In genomic region chr13:113489171-113489548, GRCh38 we compare ENCODE assay signal across 8 cellular contexts. TPM values are rescaled to one million over a fixed set of nuclear protein-coding genes. Genes with fewer than 3 reads are reported as not detected.
A peak's percentile ranks its signal among the peaks of the same experiment; 100 is the strongest.
DNase-seq lines count a peak whose midpoint lies in the region; ATAC-seq and TF ChIP-seq lines count a peak whose summit lies in the region.

No MANE protein-coding gene starts in this region.

- peak overlapping the region; percentile 91 for H3K4me3 Mint-ChIP-seq in progenitor cell of endocrine pancreas (ENCODE audit: low read depth)

- no peaks in the 10 kb centered on the region for H3K27me3 ChIP-seq in OCI-LY3 (ENCODE audit: low read depth, low read length)

- ATAC-seq in GM19395 (IDR thresholded peaks at IDR 0.05; ENCODE audit: unreplicated experiment), result no peak

- H3K9me3 ChIP-seq in OCI-LY3 (ENCODE audit: insufficient read depth, low read length), result no peaks in the 10 kb centered on the region

- no peaks in the 10 kb centered on the region for H3K36me3 ChIP-seq in OCI-LY3 (replicated peaks; ENCODE audit: low read depth, low read length)

- peaks cover 46% of the 10 kb centered on the region for H4K20me1 ChIP-seq in OCI-LY3 (ENCODE audit: insufficient read depth, low read length)

- no peak for DNase-seq in epithelial cell of proximal tubule (ENCODE audit: low read depth)
- no peak for DNase-seq in progenitor cell of endocrine pancreas (ENCODE audit: low spot score, unreplicated experiment)
- no peak for DNase-seq in SHP77 treated with DMSO at 0.1 percent for 48 hours (lab: John Stamatoyannopoulos, UW)
- DNase-seq in epidermal melanocyte (ENCODE audit: insufficient read length, low spot score), result no peak
- DNase-seq in stimulated activated CD4-positive, alpha-beta T cell treated with anti-CD3 and anti-CD28 coated beads, Interleukin-2, amount 100 ng/mL, for 48 hours, result no peak

- H3K27me3 Mint-ChIP-seq in progenitor cell of endocrine pancreas, result no peaks in the 10 kb centered on the region

- H3K9ac ChIP-seq in OCI-LY3 (ENCODE audit: low read length), result peak overlapping the region; percentile 82; the same call in 1 of the 2 replicates

- H3K79me2 ChIP-seq in OCI-LY3 (ENCODE audit: low read length), result peaks cover 83% of the 10 kb centered on the region

- H3K36me3 Mint-ChIP-seq in progenitor cell of endocrine pancreas (ENCODE audit: insufficient read depth), result peaks cover 2% of the 10 kb centered on the region

- peaks cover 41% of the 10 kb centered on the region for H3K4me1 Mint-ChIP-seq in progenitor cell of endocrine pancreas (ENCODE audit: low read depth)

- no peaks in the 10 kb centered on the region for H3K9me3 Mint-ChIP-seq in progenitor cell of endocrine pancreas (ENCODE audit: low read depth)

- TF ChIP-seq CTCF in GM12875 (IDR thresholded peaks at IDR 0.05; ENCODE audit: borderline replicate concordance, insufficient read depth, low read depth, low read length) (0 out of 2 replicates have a peak, but pooled peaks have one; percentile 2), OCI-LY3 (IDR thresholded peaks at IDR 0.05; ENCODE audit: low read depth, low read length) (no peak), epithelial cell of proximal tubule (conservative IDR thresholded peaks at IDR 0.05; ENCODE audit: low read depth, low read length) (no peak), progenitor cell of endocrine pancreas (IDR thresholded peaks at IDR 0.05; ENCODE audit: unreplicated experiment) (peak; percentile 52)

- H3K4me3 ChIP-seq in GM12875 (ENCODE audit: low read depth, low read length) (peak overlapping the region; percentile 91), OCI-LY3 (ENCODE audit: low read length) (peak overlapping the region; percentile 93), epithelial cell of proximal tubule (ENCODE audit: low read depth, low read length) (peak overlapping the region; percentile 83)

- H3K27ac ChIP-seq in OCI-LY3 (ENCODE audit: low read length), result no peak overlapping the region

- H3K27ac Mint-ChIP-seq in progenitor cell of endocrine pancreas, result peak overlapping the region; percentile 96

- no peak overlapping the region for H2AFZ ChIP-seq in OCI-LY3 (ENCODE audit: low read depth, low read length)

- H3K4me1 ChIP-seq in OCI-LY3 (ENCODE audit: low read length), result peaks cover 37% of the 10 kb centered on the region

- H3K4me2 ChIP-seq in OCI-LY3 (ENCODE audit: low read length), result peak overlapping the region; percentile 94

RNA-seq across cellular contexts. Expression of gene DCUN1D2, which starts 1.4 kb away (rescaled TPM):
- 8.1 and 8.7 TPM in 2 replicates for total RNA-seq in epithelial cell of proximal tubule
- total RNA-seq in progenitor cell of endocrine pancreas, result 44.9 and 51.2 TPM in 2 replicates

RNA-seq across cellular contexts. Expression of gene ADPRHL1, which starts 35.9 kb away (rescaled TPM):
- total RNA-seq in epithelial cell of proximal tubule (2.2 and 3.3 TPM in 2 replicates), progenitor cell of endocrine pancreas (5.2 and 6.8 TPM in 2 replicates)

Comparison
In these comparisons a context has a peak if more than half of its experiments do, and no peak if none do; other contexts are left out.
1. CTCF ChIP-seq: peak in GM12875 (single experiment) and progenitor cell of endocrine pancreas (single experiment); none in OCI-LY3 (single experiment) and epithelial cell of proximal tubule (single experiment).
2. Peak in every context shown above with its lines, with median percentiles within 50 percentile points of each other: H3K4me3 ChIP-seq.